Comparison of ENCODE assay signal across 1 cellular context in the genomic region with DNA sequence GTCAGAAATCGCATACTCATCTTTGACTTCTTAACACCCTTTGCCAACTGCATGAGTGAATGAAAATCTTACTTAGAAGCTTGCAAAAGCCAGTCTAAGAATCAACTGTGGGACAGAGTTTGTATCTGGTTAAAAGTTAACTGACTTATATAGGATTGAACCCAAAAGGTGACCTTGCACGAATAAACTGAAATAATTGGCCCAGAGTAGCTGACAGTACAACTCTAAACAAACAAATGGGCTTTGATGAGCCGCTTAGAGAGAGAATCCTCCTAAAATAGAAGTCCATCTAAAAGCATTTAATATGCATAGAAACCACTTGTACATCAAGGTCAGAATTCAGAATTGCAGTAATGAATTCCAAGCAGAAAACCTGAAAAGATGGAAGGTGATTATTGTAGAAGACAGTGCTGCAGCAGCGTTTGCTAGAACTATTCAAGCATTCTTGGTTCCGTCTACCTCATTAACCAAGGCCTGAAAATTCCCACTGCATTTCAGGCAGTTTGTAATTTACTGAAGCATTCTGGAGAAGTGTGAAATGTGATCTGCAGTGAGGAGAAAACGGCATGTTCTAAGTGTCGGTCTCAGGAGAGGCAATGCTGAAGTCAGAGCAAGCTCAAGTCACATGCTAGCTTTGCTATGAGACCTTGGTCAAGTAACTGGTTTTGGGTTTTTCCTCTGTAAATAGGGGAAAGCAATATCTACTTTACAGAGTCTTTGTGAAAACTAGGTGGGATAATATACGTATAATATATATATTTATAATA.
TF ChIP-seq lines count a peak whose summit lies in the region.

No MANE protein-coding gene starts in this region.

TF ChIP-seq in HepG2, 621 proteins besides CTCF, POLR2A, EP300 and RAD21 (continued from another document):
- TF ChIP-seq, protein P1, sequence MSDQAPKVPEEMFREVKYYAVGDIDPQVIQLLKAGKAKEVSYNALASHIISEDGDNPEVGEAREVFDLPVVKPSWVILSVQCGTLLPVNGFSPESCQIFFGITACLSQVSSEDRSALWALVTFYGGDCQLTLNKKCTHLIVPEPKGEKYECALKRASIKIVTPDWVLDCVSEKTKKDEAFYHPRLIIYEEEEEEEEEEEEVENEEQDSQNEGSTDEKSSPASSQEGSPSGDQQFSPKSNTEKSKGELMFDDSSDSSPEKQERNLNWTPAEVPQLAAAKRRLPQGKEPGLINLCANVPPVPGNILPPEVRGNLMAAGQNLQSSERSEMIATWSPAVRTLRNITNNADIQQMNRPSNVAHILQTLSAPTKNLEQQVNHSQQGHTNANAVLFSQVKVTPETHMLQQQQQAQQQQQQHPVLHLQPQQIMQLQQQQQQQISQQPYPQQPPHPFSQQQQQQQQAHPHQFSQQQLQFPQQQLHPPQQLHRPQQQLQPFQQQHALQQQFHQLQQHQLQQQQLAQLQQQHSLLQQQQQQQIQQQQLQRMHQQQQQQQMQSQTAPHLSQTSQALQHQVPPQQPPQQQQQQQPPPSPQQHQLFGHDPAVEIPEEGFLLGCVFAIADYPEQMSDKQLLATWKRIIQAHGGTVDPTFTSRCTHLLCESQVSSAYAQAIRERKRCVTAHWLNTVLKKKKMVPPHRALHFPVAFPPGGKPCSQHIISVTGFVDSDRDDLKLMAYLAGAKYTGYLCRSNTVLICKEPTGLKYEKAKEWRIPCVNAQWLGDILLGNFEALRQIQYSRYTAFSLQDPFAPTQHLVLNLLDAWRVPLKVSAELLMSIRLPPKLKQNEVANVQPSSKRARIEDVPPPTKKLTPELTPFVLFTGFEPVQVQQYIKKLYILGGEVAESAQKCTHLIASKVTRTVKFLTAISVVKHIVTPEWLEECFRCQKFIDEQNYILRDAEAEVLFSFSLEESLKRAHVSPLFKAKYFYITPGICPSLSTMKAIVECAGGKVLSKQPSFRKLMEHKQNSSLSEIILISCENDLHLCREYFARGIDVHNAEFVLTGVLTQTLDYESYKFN (CRISPR knock-in tag; conservative IDR thresholded peaks at IDR 0.05) = peak; percentile 39; the same call in 1 of the 2 replicates
- TF ChIP-seq, protein P2, sequence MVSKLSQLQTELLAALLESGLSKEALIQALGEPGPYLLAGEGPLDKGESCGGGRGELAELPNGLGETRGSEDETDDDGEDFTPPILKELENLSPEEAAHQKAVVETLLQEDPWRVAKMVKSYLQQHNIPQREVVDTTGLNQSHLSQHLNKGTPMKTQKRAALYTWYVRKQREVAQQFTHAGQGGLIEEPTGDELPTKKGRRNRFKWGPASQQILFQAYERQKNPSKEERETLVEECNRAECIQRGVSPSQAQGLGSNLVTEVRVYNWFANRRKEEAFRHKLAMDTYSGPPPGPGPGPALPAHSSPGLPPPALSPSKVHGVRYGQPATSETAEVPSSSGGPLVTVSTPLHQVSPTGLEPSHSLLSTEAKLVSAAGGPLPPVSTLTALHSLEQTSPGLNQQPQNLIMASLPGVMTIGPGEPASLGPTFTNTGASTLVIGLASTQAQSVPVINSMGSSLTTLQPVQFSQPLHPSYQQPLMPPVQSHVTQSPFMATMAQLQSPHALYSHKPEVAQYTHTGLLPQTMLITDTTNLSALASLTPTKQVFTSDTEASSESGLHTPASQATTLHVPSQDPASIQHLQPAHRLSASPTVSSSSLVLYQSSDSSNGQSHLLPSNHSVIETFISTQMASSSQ (IDR thresholded peaks at IDR 0.05; ENCODE audit: low read depth) = peak; percentile 49; the same call in 1 of the 2 replicates
- TF ChIP-seq, protein P2 (CRISPR knock-in tag; IDR thresholded peaks at IDR 0.05; ENCODE audit: borderline replicate concordance) = peak; percentile 54; the same call in 1 of the 2 replicates
- TF ChIP-seq NR2F2 (IDR thresholded peaks at IDR 0.05; ENCODE audit: borderline replicate concordance, low read depth) (peak; percentile 24; the same call in 1 of the 2 replicates), SRSF4 (IDR thresholded peaks at IDR 0.05; ENCODE audit: low read depth, low read length, poor library complexity, severe bottlenecking) (no peak), TCF7L2 (IDR thresholded peaks at IDR 0.05; ENCODE audit: low read depth, low read length) (peak; percentile 60), ZNF746 (CRISPR knock-in tag; IDR thresholded peaks at IDR 0.05) (no peak)
